In genomic region chr1:81512242-81512641, GRCh38 we compare ENCODE assay signal across 25 cellular contexts.
"Had no signal": no experiment of that assay in that cellular context is flagged by ENCODE, and none has a peak within 500 bp of the region (broad histone marks: within the 10 kb centered on the region; RNA-seq: fewer than 3 reads in every experiment).

No MANE protein-coding gene starts in this region.

- H3K27me3 Mint-ChIP-seq: activated naive CD4-positive, alpha-beta T cell treated with anti-CD3 and anti-CD28 coated beads, Interleukin-2, amount 10 ng/mL, durations not matched to agents 7 days and 5 days; dendritic cell treated with granulocyte-macrophage colony-stimulating factor and Interleukin-4, amounts not matched to agents 40 ng/mL and 50 ng/mL, for 4 days; stimulated activated naive CD8-positive, alpha-beta T cell treated with anti-CD3 and anti-CD28 coated beads, Interleukin-15, amount 100 ng/mL, for 72 hours had no signal

- H3K9me3 Mint-ChIP-seq: activated naive CD4-positive, alpha-beta T cell treated with anti-CD3 and anti-CD28 coated beads, Interleukin-2, amount 10 ng/mL, durations not matched to agents 7 days and 5 days; activated T-cell treated with anti-CD3 and anti-CD28 coated beads, Interleukin-2, amount 50 U/mL, for 72 hours; dendritic cell treated with granulocyte-macrophage colony-stimulating factor and Interleukin-4, amounts not matched to agents 40 ng/mL and 50 ng/mL, for 4 days had no signal

- H3K9ac ChIP-seq: parathyroid adenoma had no signal

- H3K27ac ChIP-seq: gastroesophageal sphincter, parathyroid adenoma, skin epidermis, tibial nerve, WERI-Rb-1 had no signal

- H3K36me3 Mint-ChIP-seq: activated naive CD4-positive, alpha-beta T cell treated with anti-CD3 and anti-CD28 coated beads, Interleukin-2, amount 10 ng/mL, durations not matched to agents 7 days and 5 days; natural killer cell; stimulated activated effector memory CD8-positive, alpha-beta T cell treated with anti-CD3 and anti-CD28 coated beads, Interleukin-12 subunit alpha, Interleukin-12 subunit beta, amount 100 ng/mL, for 72 hours; T-cell had no signal

- H3K4me1 ChIP-seq: parathyroid adenoma had no signal

- H3K36me3 ChIP-seq: gastroesophageal sphincter, tibial nerve, WERI-Rb-1 had no signal

- H3K27ac Mint-ChIP-seq: activated naive CD4-positive, alpha-beta T cell treated with anti-CD3 and anti-CD28 coated beads, Interleukin-2, amount 10 ng/mL, durations not matched to agents 7 days and 5 days; activated T-cell treated with anti-CD3 and anti-CD28 coated beads, Interleukin-2, amount 50 U/mL, for 72 hours; dendritic cell treated with granulocyte-macrophage colony-stimulating factor and Interleukin-4, amounts not matched to agents 40 ng/mL and 50 ng/mL, for 4 days; natural killer cell; stimulated activated effector memory CD8-positive, alpha-beta T cell treated with anti-CD3 and anti-CD28 coated beads, Interleukin-12 subunit alpha, Interleukin-12 subunit beta, amount 100 ng/mL, for 72 hours; stimulated activated naive CD8-positive, alpha-beta T cell treated with anti-CD3 and anti-CD28 coated beads, Interleukin-15, amount 100 ng/mL, for 72 hours; T-cell had no signal

- H3K4me1 Mint-ChIP-seq: activated naive CD4-positive, alpha-beta T cell treated with anti-CD3 and anti-CD28 coated beads, Interleukin-2, amount 10 ng/mL, durations not matched to agents 7 days and 5 days; natural killer cell; stimulated activated effector memory CD8-positive, alpha-beta T cell treated with anti-CD3 and anti-CD28 coated beads, Interleukin-12 subunit alpha, Interleukin-12 subunit beta, amount 100 ng/mL, for 72 hours; stimulated activated naive CD8-positive, alpha-beta T cell treated with anti-CD3 and anti-CD28 coated beads, Interleukin-15, amount 100 ng/mL, for 72 hours; T-cell had no signal

- H3K4me3 Mint-ChIP-seq: activated naive CD4-positive, alpha-beta T cell treated with anti-CD3 and anti-CD28 coated beads, Interleukin-2, amount 10 ng/mL, durations not matched to agents 7 days and 5 days; activated T-cell treated with anti-CD3 and anti-CD28 coated beads, Interleukin-2, amount 50 U/mL, for 72 hours; dendritic cell treated with granulocyte-macrophage colony-stimulating factor and Interleukin-4, amounts not matched to agents 40 ng/mL and 50 ng/mL, for 4 days; natural killer cell; stimulated activated effector memory CD8-positive, alpha-beta T cell treated with anti-CD3 and anti-CD28 coated beads, Interleukin-12 subunit alpha, Interleukin-12 subunit beta, amount 100 ng/mL, for 72 hours; stimulated activated naive CD8-positive, alpha-beta T cell treated with anti-CD3 and anti-CD28 coated beads, Interleukin-15, amount 100 ng/mL, for 72 hours; T-cell had no signal

- H3K79me2 ChIP-seq: parathyroid adenoma had no signal

- H3K9me3 ChIP-seq: gastroesophageal sphincter, tibial nerve had no signal

- DNase-seq: activated CD4-positive, alpha-beta T cell treated with anti-CD3 and anti-CD28 coated beads, Interleukin-2, amount 50 U/mL, for 48 hours; activated CD4-positive, CD25-positive, alpha-beta regulatory T cell treated with anti-CD3 and anti-CD28 coated beads, Interleukin-2, amount 50 U/mL, for 72 hours; activated effector memory CD4-positive, alpha-beta T cell treated with Interleukin-2 at 50 U/mL for 16 hours; activated naive CD4-positive, alpha-beta T cell treated with anti-CD3 and anti-CD28 coated beads, Interleukin-2, amount 10 ng/mL, durations not matched to agents 7 days and 5 days; activated T-cell treated with anti-CD3 and anti-CD28 coated beads, Interleukin-2, amount 50 U/mL, for 72 hours; effector CD4-positive, alpha-beta T cell; erythroblast; head of caudate nucleus; hypothalamus; islet precursor cell; left cardiac atrium; midbrain; natural killer cell; nucleus accumbens; right cardiac atrium; stimulated activated CD4-positive, alpha-beta T cell treated with anti-CD3 and anti-CD28 coated beads, Interleukin-2, amount 100 ng/mL, for 24 hours; stimulated activated naive CD8-positive, alpha-beta T cell treated with anti-CD3 and anti-CD28 coated beads, Interleukin-15, amount 100 ng/mL, for 72 hours; T-cell; WERI-Rb-1 had no signal

- ATAC-seq: activated T-cell treated with anti-CD3 and anti-CD28 coated beads, Interleukin-2, amount 50 U/mL, for 72 hours; gastroesophageal sphincter; left cardiac atrium; natural killer cell; right cardiac atrium; stimulated activated effector memory CD8-positive, alpha-beta T cell treated with anti-CD3 and anti-CD28 coated beads, Interleukin-12 subunit alpha, Interleukin-12 subunit beta, amount 100 ng/mL, for 72 hours; stimulated activated naive CD8-positive, alpha-beta T cell treated with anti-CD3 and anti-CD28 coated beads, Interleukin-15, amount 100 ng/mL, for 72 hours; T-cell had no signal

- H3K27me3 ChIP-seq: gastroesophageal sphincter, tibial nerve had no signal

- H3K4me3 ChIP-seq: gastroesophageal sphincter, skin epidermis, tibial nerve had no signal

- H2AFZ ChIP-seq: parathyroid adenoma had no signal
